8 cellular contexts compared by ENCODE assay signal in the genomic region with DNA sequence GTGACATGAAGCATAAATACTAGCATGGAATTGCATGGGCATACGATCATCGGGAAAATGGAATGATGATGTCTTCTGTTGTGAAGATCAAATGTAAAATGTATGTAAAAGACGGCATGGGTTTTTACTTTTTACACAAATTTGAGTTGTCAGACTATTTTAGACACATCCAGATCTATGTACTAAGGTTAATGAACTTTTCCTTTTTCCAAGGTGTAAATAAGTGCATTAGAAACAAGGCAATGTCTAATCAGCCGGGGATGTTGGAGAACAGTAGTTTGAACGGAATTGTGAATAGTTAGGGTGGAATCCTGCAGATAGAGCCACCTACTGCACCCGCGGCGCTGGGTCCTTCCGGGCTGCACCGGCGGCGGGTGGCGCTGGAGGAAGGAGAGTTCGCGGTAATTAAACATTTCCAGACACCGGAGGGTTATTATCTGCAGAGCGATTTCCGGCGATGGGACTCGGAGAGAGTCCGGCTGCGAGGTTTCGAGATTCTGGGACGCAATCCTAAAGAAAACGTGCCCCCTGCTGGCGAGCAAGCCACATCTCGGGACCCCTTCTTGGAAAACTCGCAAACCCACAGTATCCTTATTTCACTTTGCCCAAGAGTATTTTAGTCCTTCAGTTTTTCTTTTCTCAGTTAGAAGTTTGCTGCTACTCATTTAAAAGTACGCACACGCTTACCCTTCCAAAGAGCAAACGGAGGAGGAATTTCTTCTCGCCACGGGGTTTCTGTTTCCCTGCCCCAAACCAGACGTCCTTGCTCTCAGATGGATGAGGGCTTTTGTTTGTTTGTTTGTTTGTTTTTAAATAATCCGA. TPM values are rescaled to one million over a fixed set of nuclear protein-coding genes. Genes with fewer than 3 reads are reported as not detected.
A peak's percentile ranks its signal among the peaks of the same experiment; 100 is the strongest.
DNase-seq lines count a peak whose midpoint lies in the region; ATAC-seq and TF ChIP-seq lines count a peak whose summit lies in the region.

No MANE protein-coding gene starts in this region.

- H3K9me3 Mint-ChIP-seq in endothelial cell (ENCODE audit: unreplicated experiment), result no peaks in the 10 kb centered on the region

- H3K9ac ChIP-seq in stomach smooth muscle (ENCODE audit: low read length in 2 of 2), result peak overlapping the region; percentile 63 to 64

- H3K4me1 ChIP-seq in stomach smooth muscle (ENCODE audit: control insufficient read depth, insufficient read depth, low read length), result peaks cover 34% of the 10 kb centered on the region

- H3K4me3 ChIP-seq in WI38 (ENCODE audit: low read depth, low read length), result peak overlapping the region; percentile 67
- peak overlapping the region; percentile 78 to 91 for H3K4me3 ChIP-seq in stomach smooth muscle (ENCODE audit: low read length in 2 of 2)

- H3K27ac Mint-ChIP-seq in endothelial cell (ENCODE audit: unreplicated experiment), result no peak overlapping the region

- H3K36me3 ChIP-seq in stomach smooth muscle (ENCODE audit: control insufficient read depth in 2 of 2, insufficient read depth in 2 of 2, low read length in 2 of 2), result no peaks in the 10 kb centered on the region

- TF ChIP-seq CTCF in WI38 (IDR thresholded peaks at IDR 0.05; ENCODE audit: low read depth, low read length) (peak; percentile 64), endothelial cell (IDR thresholded peaks at IDR 0.05; ENCODE audit: unreplicated experiment) (peak; percentile 89)

- H3K27me3 Mint-ChIP-seq in endothelial cell (ENCODE audit: unreplicated experiment), result peaks cover 21% of the 10 kb centered on the region

- peak overlapping the region; percentile 86 for H3K4me3 Mint-ChIP-seq in endothelial cell (ENCODE audit: unreplicated experiment)

- no peaks in the 10 kb centered on the region for H3K36me3 Mint-ChIP-seq in endothelial cell (ENCODE audit: low read depth, unreplicated experiment)

- DNase-seq in SIG-M5 treated with dmso at 0.1 percent for 504 hours (lab: John Stamatoyannopoulos, UW; ENCODE audit: unreplicated experiment) (peak; percentile 58), SIG-M5 (lab: John Stamatoyannopoulos, UW) (no peak), NCI-H2107 (lab: John Stamatoyannopoulos, UW) (peak; percentile 25), endothelial cell (ENCODE audit: low spot score) (peak; percentile 80), midbrain (lab: John Stamatoyannopoulos, UW) (peak; percentile 77)

- peaks cover 21% of the 10 kb centered on the region for H3K4me1 Mint-ChIP-seq in endothelial cell (ENCODE audit: unreplicated experiment)

- H3K27ac ChIP-seq in stomach smooth muscle (ENCODE audit: low read length), result peak overlapping the region; percentile 2

- no peaks in the 10 kb centered on the region for H3K27me3 ChIP-seq in stomach smooth muscle (ENCODE audit: control insufficient read depth in 1 of 2, insufficient read depth in 2 of 2, low read length in 2 of 2)

- peak; percentile 45 for ATAC-seq in HG02840 (IDR thresholded peaks at IDR 0.05; ENCODE audit: low FRiP score, unreplicated experiment)

- no peaks in the 10 kb centered on the region for H3K9me3 ChIP-seq in stomach smooth muscle (ENCODE audit: control insufficient read depth in 2 of 2, low read length in 2 of 2)

RNA-seq across cellular contexts. Expression of a gene that starts 4.4 kb away (rescaled TPM):
- total RNA-seq in endothelial cell (ENCODE audit: unreplicated experiment), result 0.26 TPM
